9 cellular contexts compared by ENCODE assay signal in genomic region chr11:120564573-120565301, GRCh38. TPM values are rescaled to one million over a fixed set of nuclear protein-coding genes. Genes with fewer than 3 reads are reported as not detected.
DNase-seq lines count a peak whose midpoint lies in the region; ATAC-seq, FAIRE-seq and TF ChIP-seq lines count a peak whose summit lies in the region.
"Had no signal": no experiment of that assay in that cellular context is flagged by ENCODE, and none has a peak within 500 bp of the region (broad histone marks: within the 10 kb centered on the region; RNA-seq: fewer than 3 reads in every experiment).

No MANE protein-coding gene starts in this region.

- no peaks in the 10 kb centered on the region for H3K9me2 ChIP-seq in OCI-LY7 (ENCODE audit: insufficient read depth, low read length)

- no peak for FAIRE-seq in HepG2 (lab: Jason Lieb, UNC)
- FAIRE-seq: islet of Langerhans had no signal

- ATAC-seq in right lobe of liver (peak; percentile 36 to 76 (median 52)), HepG2 (no peak), HG02870 (IDR thresholded peaks at IDR 0.05; ENCODE audit: unreplicated experiment) (peak; percentile 53), omental fat pad (ENCODE audit: low FRiP score) (peak; percentile 52), GM19467 (IDR thresholded peaks at IDR 0.05; ENCODE audit: unreplicated experiment) (no peak)

- no peak for TF ChIP-seq RAD21 in HepG2 (CRISPR knock-in tag; IDR thresholded peaks at IDR 0.05)

- CTCF ChIA-PET in HepG2 (lab: Yijun Ruan, JAX; ENCODE audit: low intra/inter-chr PET ratio, low total read pairs), result no interaction called here
- CTCF ChIA-PET in OCI-LY7 (lab: Charles Lee; ENCODE audit: unreplicated experiment), result no interaction called here

- H3K4me1 ChIP-seq in right lobe of liver (peaks cover 0 to 9% (median 4%) of the 10 kb centered on the region in 4 donors), HepG2 (ENCODE audit: insufficient read depth, low read length) (peaks cover 4% of the 10 kb centered on the region; the same call in 1 of the 2 replicates), OCI-LY7 (ENCODE audit: insufficient read depth, low read length, poor library complexity, severe bottlenecking) (no peaks in the 10 kb centered on the region)

- TF ChIP-seq EP300 in HepG2 (IDR thresholded peaks at IDR 0.05; ENCODE audit: low read depth in 2 of 2, low read length in 2 of 2) (no peak), HepG2 (CRISPR knock-in tag; IDR thresholded peaks at IDR 0.05; ENCODE audit: borderline replicate concordance) (no peak)

- H2AFZ ChIP-seq in HepG2 (ENCODE audit: low read length) (no peak overlapping the region), OCI-LY7 (ENCODE audit: low read length) (no peak overlapping the region)

- H3K36me3 ChIP-seq in right lobe of liver (no peaks in the 10 kb centered on the region), HepG2 (replicated peaks in 1 of 2; ENCODE audit: control insufficient read depth in 1 of 2, insufficient read depth in 2 of 2, low read length in 2 of 2) (no peaks in the 10 kb centered on the region), OCI-LY7 (ENCODE audit: insufficient read depth, low read length) (no peaks in the 10 kb centered on the region)

- TF ChIP-seq CTCF in right lobe of liver (IDR thresholded peaks at IDR 0.05), result no peak
- TF ChIP-seq CTCF in HepG2 (CRISPR knock-in tag; IDR thresholded peaks at IDR 0.05), result no peak
- no peak for TF ChIP-seq CTCF in omental fat pad (IDR thresholded peaks at IDR 0.05)
- no peak for TF ChIP-seq CTCF in OCI-LY7 (conservative IDR thresholded peaks at IDR 0.05; ENCODE audit: low read length)

- H4K20me1 ChIP-seq in HepG2 (ENCODE audit: insufficient read depth, low read length), result no peaks in the 10 kb centered on the region
- no peaks in the 10 kb centered on the region for H4K20me1 ChIP-seq in OCI-LY7 (ENCODE audit: insufficient read depth, low read length)

- H3K79me2 ChIP-seq in HepG2 (ENCODE audit: insufficient read depth, low read length) (no peaks in the 10 kb centered on the region), OCI-LY7 (ENCODE audit: insufficient read depth, low read depth, low read length) (no peaks in the 10 kb centered on the region)

- H3K27me3 ChIP-seq in right lobe of liver (peaks cover 0 to 7% of the 10 kb centered on the region in 2 donors), HepG2 (ENCODE audit: control insufficient read depth in 1 of 2, insufficient read depth in 2 of 2, low read length in 2 of 2) (peaks cover 5 to 25% of the 10 kb centered on the region in 2 experiments; a peak in 4 of 5 replicates)

- peak overlapping the region in 2 of 3 donors; percentile 6 to 7 for H3K4me3 ChIP-seq in right lobe of liver
- no peak overlapping the region for H3K4me3 ChIP-seq in HepG2 (replicated peaks in 1 of 3; ENCODE audit: insufficient read depth in 1 of 3, low read depth in 2 of 3, low read length in 3 of 3)
- H3K4me3 ChIP-seq in OCI-LY7 (ENCODE audit: low read depth, low read length, poor library complexity, severe bottlenecking), result no peak overlapping the region

- POLR2A ChIA-PET in HepG2 (lab: Yijun Ruan, JAX), result no interaction called here
- POLR2A ChIA-PET in OCI-LY7 (lab: Charles Lee), result no interaction called here

- TF ChIP-seq POLR2A in right lobe of liver (IDR thresholded peaks at IDR 0.05) (no peak), HepG2 (IDR thresholded peaks at IDR 0.05; ENCODE audit: insufficient read depth in 1 of 2, low read depth in 2 of 2, low read length in 2 of 2) (no peak)

- no TSS peak for BruUV-seq in HepG2 (replicated peaks; lab: Mats Ljungman, UMichigan)
- no TSS peak for BruUV-seq in OCI-LY7 (replicated peaks; lab: Mats Ljungman, UMichigan)

- 0% methylated on average over 3 of the region's 75 CpGs for WGBS in right lobe of liver (ENCODE audit: insufficient coverage, low coverage, low lambda C conversion rate, missing lambda C conversion rate)
- 74% methylated on average over 28 of the region's 75 CpGs for WGBS in HepG2 (ENCODE audit: low lambda C conversion rate)

- intact Hi-C loops in right lobe of liver (cut with DNase I) (no loop called here), HepG2 (cut with micrococcal nuclease; ENCODE audit: unreplicated experiment) (no loop called here), OCI-LY7 (cut with micrococcal nuclease; ENCODE audit: unreplicated experiment) (no loop called here)

- no peaks in the 10 kb centered on the region for H3K9me3 ChIP-seq in right lobe of liver
- H3K9me3 ChIP-seq in HepG2 (ENCODE audit: low read length), result no peaks in the 10 kb centered on the region
- H3K9me3 ChIP-seq in OCI-LY7 (ENCODE audit: low read length), result no peaks in the 10 kb centered on the region

- DNase-seq in right lobe of liver (peak in 1 of 3 donors; percentile 35), HepG2 (ENCODE audit: low spot score) (no peak), foreskin melanocyte (peak; percentile 21), omental fat pad (ENCODE audit: low spot score) (no peak), OCI-LY7 (ENCODE audit: low spot score) (no peak)
- DNase-seq in activated CD4-positive, CD25-positive, alpha-beta regulatory T cell treated with anti-CD3 and anti-CD28 coated beads, Interleukin-2, amount 50 U/mL, for 72 hours, result peak; percentile 40

- H3K27ac ChIP-seq in right lobe of liver (no peak overlapping the region), HepG2 (ENCODE audit: extremely low read length, insufficient read depth, low read length) (no peak overlapping the region), OCI-LY7 (ENCODE audit: low read depth, low read length, poor library complexity, severe bottlenecking) (no peak overlapping the region)

- in situ Hi-C loops in HepG2 (cut with HindIII; ENCODE audit: extremely low pct_ligation_motif_present, low pct_unique_long_range_greater_than_20kb), result no loop called here

- H3K4me2 ChIP-seq in HepG2 (ENCODE audit: low read depth, low read length) (no peak overlapping the region), OCI-LY7 (ENCODE audit: low read length) (no peak overlapping the region)

- no peak overlapping the region for H3K9ac ChIP-seq in HepG2 (ENCODE audit: insufficient read depth, low read depth, low read length)

TF ChIP-seq in HepG2, 621 proteins besides CTCF, POLR2A, EP300 and RAD21 (continues in another document):
- TF ChIP-seq ZNF180 (CRISPR knock-in tag; IDR thresholded peaks at IDR 0.05; ENCODE audit: borderline replicate concordance, low read depth) (no peak), SAFB2 (CRISPR knock-in tag; IDR thresholded peaks at IDR 0.05; ENCODE audit: borderline replicate concordance, low read depth) (no peak), ZNF263 (CRISPR knock-in tag; IDR thresholded peaks at IDR 0.05) (no peak), ZFP37 (CRISPR knock-in tag; IDR thresholded peaks at IDR 0.05; ENCODE audit: borderline replicate concordance) (no peak), ZNF607 (CRISPR knock-in tag; IDR thresholded peaks at IDR 0.05; ENCODE audit: borderline replicate concordance) (no peak), ZBTB21 (CRISPR knock-in tag; IDR thresholded peaks at IDR 0.05) (no peak), ZFP62 (CRISPR knock-in tag; IDR thresholded peaks at IDR 0.05) (no peak), ZNF468 (CRISPR knock-in tag; IDR thresholded peaks at IDR 0.05) (no peak), ZNF292 (CRISPR knock-in tag; IDR thresholded peaks at IDR 0.05; ENCODE audit: borderline replicate concordance, low read depth) (no peak), GPN1 (CRISPR knock-in tag; IDR thresholded peaks at IDR 0.05; ENCODE audit: borderline replicate concordance) (no peak)

RNA-seq across cellular contexts. Expression of gene GRIK4, which starts 53.2 kb away (rescaled TPM):
- total RNA-seq in right lobe of liver, result under 1 TPM in 2 of 6 experiments, not detected in 4; 0.07 to 0.11 TPM
- total RNA-seq in HepG2 (2016; rRNA removed; fragmentation: Illumina TruSeq; extraction: Trizol), result 0.04 TPM in 1 of 2 replicates, not detected in the other
- not detected in 2 replicates for total RNA-seq in HepG2 (2016; cell fraction: cytosol; rRNA removed; fragmentation: Illumina TruSeq; extraction: Trizol; ENCODE audit: low read depth)
- total RNA-seq in HepG2 (2016; cell fraction: insoluble cytoplasmic fraction; rRNA removed; fragmentation: Illumina TruSeq; extraction: Trizol), result not detected in 2 replicates
- 0.19 and 0.24 TPM in 2 replicates for total RNA-seq in HepG2 (2016; cell fraction: membrane; rRNA removed; fragmentation: Illumina TruSeq; extraction: Trizol)
- 0.12 TPM in 1 of 2 replicates, not detected in the other for total RNA-seq in HepG2 (2016; cell fraction: nucleus; rRNA removed; fragmentation: Illumina TruSeq; extraction: Trizol)
- polyA plus RNA-seq in HepG2 (2011; rRNA removed), result 0.01 and 0.07 TPM in 2 replicates
- polyA plus RNA-seq in HepG2 (2011; cell fraction: cytosol; rRNA removed), result 0.03 TPM in 1 of 2 replicates, not detected in the other
- polyA plus RNA-seq in HepG2 (2011; cell fraction: nucleus; rRNA removed), result 0.09 TPM in 1 of 2 replicates, not detected in the other
- polyA plus RNA-seq in HepG2 (2012), result 0.04 and 0.05 TPM in 2 replicates
- polyA plus RNA-seq in HepG2 (2016; cell fraction: cytosol; fragmentation: Illumina TruSeq; extraction: Trizol; ENCODE audit: low read depth), result 0.02 TPM in 1 of 2 replicates, not detected in the other
- not detected in 2 replicates for polyA plus RNA-seq in HepG2 (2016; cell fraction: insoluble cytoplasmic fraction; fragmentation: Illumina TruSeq; extraction: Trizol; ENCODE audit: low read depth)
- 0.10 TPM in 1 of 2 replicates, not detected in the other for polyA plus RNA-seq in HepG2 (2016; cell fraction: membrane; fragmentation: Illumina TruSeq; extraction: Trizol; ENCODE audit: low read depth)
- polyA plus RNA-seq in HepG2 (2016; cell fraction: nucleus; fragmentation: Illumina TruSeq; extraction: Trizol; ENCODE audit: insufficient read depth, low read depth), result not detected in 2 replicates
- polyA minus RNA-seq in HepG2 (2011; rRNA and poly(A)+ RNA removed; ENCODE audit: low replicate concordance), result 0.64 TPM in 1 of 2 replicates, not detected in the other
- not detected in 2 replicates for polyA minus RNA-seq in HepG2 (2011; cell fraction: cytosol; rRNA and poly(A)+ RNA removed)
- not detected in 2 replicates for polyA minus RNA-seq in HepG2 (2011; cell fraction: nucleus; rRNA and poly(A)+ RNA removed)
- total RNA-seq in omental fat pad, result under 1 TPM in 1 of 4 donors, not detected in 3; 0.09 TPM
- 0.05 and 0.06 TPM in 2 replicates for total RNA-seq in OCI-LY7 (2014; rRNA removed; shearing (Covaris generic))
- total RNA-seq in OCI-LY7 (2022), result 0.17 TPM in 1 of 2 replicates, not detected in the other

Comparison
In these comparisons a context has a peak if more than half of its experiments do, and no peak if none do; other contexts are left out.
1. ATAC-seq: peak in right lobe of liver (4 of 4), HG02870 (single experiment) and omental fat pad (single experiment); none in HepG2 (single experiment) and GM19467 (single experiment).
2. H3K4me3 ChIP-seq: peak in right lobe of liver (2 of 3); none in HepG2 (0 of 3) and OCI-LY7 (single experiment).
3. DNase-seq: peak in activated CD4-positive, CD25-positive, alpha-beta regulatory T cell treated with anti-CD3 and anti-CD28 coated beads, Interleukin-2, amount 50 U/mL, for 72 hours (single experiment) and foreskin melanocyte (single experiment); none in HepG2 (single experiment), omental fat pad (single experiment) and OCI-LY7 (single experiment).